ENCODE assay signal across 15 cellular contexts in the genomic region with DNA sequence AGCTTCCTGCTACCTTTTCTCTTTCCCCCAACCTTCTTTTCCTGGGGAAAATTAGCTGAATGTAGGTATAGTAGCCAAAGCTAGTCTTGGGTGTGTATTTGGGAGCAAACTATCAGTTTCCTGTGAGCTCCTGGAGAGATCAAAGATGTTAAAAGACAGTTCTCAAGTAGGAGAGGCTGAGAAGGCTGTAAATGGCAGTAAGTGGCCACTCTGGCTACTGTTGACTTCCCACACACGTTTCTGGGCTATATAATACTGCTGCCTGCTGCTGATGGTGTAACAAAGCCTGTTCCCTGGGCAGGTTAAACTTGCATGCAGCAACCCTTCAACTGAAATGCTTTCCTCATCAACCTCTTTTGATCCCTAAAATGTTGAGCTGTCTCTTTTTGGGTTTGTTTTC. TPM values are rescaled to one million over a fixed set of nuclear protein-coding genes. Genes with fewer than 3 reads are reported as not detected.
DNase-seq lines count a peak whose midpoint lies in the region; ATAC-seq and TF ChIP-seq lines count a peak whose summit lies in the region.
"Had no signal": no experiment of that assay in that cellular context is flagged by ENCODE, and none has a peak within 500 bp of the region (broad histone marks: within the 10 kb centered on the region; RNA-seq: fewer than 3 reads in every experiment).

No MANE protein-coding gene starts in this region.

- no peak for TF ChIP-seq CTCF in natural killer cell (IDR thresholded peaks at IDR 0.05)

- H3K4me1 Mint-ChIP-seq in activated T-cell treated with anti-CD3 and anti-CD28 coated beads, Interleukin-2, amount 50 U/mL, for 72 hours (ENCODE audit: low read depth) = peaks cover 15% of the 10 kb centered on the region
- peaks cover 31% of the 10 kb centered on the region for H3K4me1 Mint-ChIP-seq in activated T-helper 17 cell treated with anti-CD3 and anti-CD28 coated beads, Interleukin-2, amount 50 U/mL, for 72 hours
- peaks cover 68 to 76% of the 10 kb centered on the region in 2 donors for H3K4me1 Mint-ChIP-seq in natural killer cell

- H3K9me3 Mint-ChIP-seq in activated T-cell treated with anti-CD3 and anti-CD28 coated beads, Interleukin-2, amount 50 U/mL, for 72 hours = no peaks in the 10 kb centered on the region
- H3K9me3 Mint-ChIP-seq in activated T-helper 17 cell treated with anti-CD3 and anti-CD28 coated beads, Interleukin-2, amount 50 U/mL, for 72 hours = no peaks in the 10 kb centered on the region
- no peaks in the 10 kb centered on the region for H3K9me3 Mint-ChIP-seq in natural killer cell
- H3K9me3 Mint-ChIP-seq: IgD-negative memory B cell had no signal

- no peak overlapping the region for H3K4me3 Mint-ChIP-seq in activated T-cell treated with anti-CD3 and anti-CD28 coated beads, Interleukin-2, amount 50 U/mL, for 72 hours
- no peak overlapping the region for H3K4me3 Mint-ChIP-seq in activated T-helper 17 cell treated with anti-CD3 and anti-CD28 coated beads, Interleukin-2, amount 50 U/mL, for 72 hours
- no peak overlapping the region for H3K4me3 Mint-ChIP-seq in natural killer cell

- H3K36me3 Mint-ChIP-seq in activated T-cell treated with anti-CD3 and anti-CD28 coated beads, Interleukin-2, amount 50 U/mL, for 72 hours (ENCODE audit: insufficient read depth in 2 of 2) = peaks cover 3 to 10% of the 10 kb centered on the region in 2 donors
- peaks cover 88% of the 10 kb centered on the region for H3K36me3 Mint-ChIP-seq in activated T-helper 17 cell treated with anti-CD3 and anti-CD28 coated beads, Interleukin-2, amount 50 U/mL, for 72 hours (ENCODE audit: low read depth)
- peaks cover 6% of the 10 kb centered on the region for H3K36me3 Mint-ChIP-seq in natural killer cell
- H3K36me3 Mint-ChIP-seq: IgD-negative memory B cell had no signal

- peak overlapping the region; percentile 82 for H3K27ac Mint-ChIP-seq in activated T-cell treated with anti-CD3 and anti-CD28 coated beads, Interleukin-2, amount 50 U/mL, for 72 hours
- peak overlapping the region; percentile 43 for H3K27ac Mint-ChIP-seq in activated T-helper 17 cell treated with anti-CD3 and anti-CD28 coated beads, Interleukin-2, amount 50 U/mL, for 72 hours
- H3K27ac Mint-ChIP-seq in natural killer cell = peak overlapping the region; percentile 72 to 78
- H3K27ac Mint-ChIP-seq: IgD-negative memory B cell had no signal

- ATAC-seq in activated T-cell treated with anti-CD3 and anti-CD28 coated beads, Interleukin-2, amount 50 U/mL, for 72 hours (replicated peaks in 1 of 2) = no peak
- ATAC-seq in activated T-helper 17 cell treated with anti-CD3 and anti-CD28 coated beads, Interleukin-2, amount 50 U/mL, for 72 hours (replicated peaks) = no peak
- no peak for ATAC-seq in natural killer cell
- ATAC-seq in HG02642 (IDR thresholded peaks at IDR 0.05; ENCODE audit: poor library complexity, unreplicated experiment) = no peak
- ATAC-seq: Right ventricle myocardium inferior had no signal

- no peak for DNase-seq in activated T-cell treated with anti-CD3 and anti-CD28 coated beads, Interleukin-2, amount 50 U/mL, for 72 hours
- DNase-seq in activated T-cell treated with anti-CD3 and anti-CD28 coated beads for 4 hours (no peak), natural killer cell (no peak), NK-92 (lab: John Stamatoyannopoulos, UW; ENCODE audit: unreplicated experiment) (no peak), SHP77 treated with DMSO at 0.1 percent for 48 hours (lab: John Stamatoyannopoulos, UW) (no peak)
- DNase-seq: EL, GF-D8, NCI-H1105, NCI-H2029 treated with DMSO at 0.1 percent for 48 hours, NCI-H2171 treated with DMSO at 0.1 percent for 48 hours, NCI-H526 had no signal

- intact Hi-C loops in natural killer cell (cut with micrococcal nuclease) = no loop called here

- H3K27me3 Mint-ChIP-seq in activated T-cell treated with anti-CD3 and anti-CD28 coated beads, Interleukin-2, amount 50 U/mL, for 72 hours (ENCODE audit: low read depth) = no peaks in the 10 kb centered on the region
- no peaks in the 10 kb centered on the region for H3K27me3 Mint-ChIP-seq in activated T-helper 17 cell treated with anti-CD3 and anti-CD28 coated beads, Interleukin-2, amount 50 U/mL, for 72 hours
- no peaks in the 10 kb centered on the region for H3K27me3 Mint-ChIP-seq in natural killer cell (ENCODE audit: low read depth in 2 of 2)
- H3K27me3 Mint-ChIP-seq: IgD-negative memory B cell had no signal

RNA-seq across cellular contexts. Expression of gene ARID3B, which starts 27.6 kb away (rescaled TPM):
- 10 to 100 TPM; 47.6 to 53.8 TPM for total RNA-seq in activated T-cell treated with anti-CD3 and anti-CD28 coated beads, Interleukin-2, amount 50 U/mL, for 72 hours
- total RNA-seq in activated T-helper 17 cell treated with anti-CD3 and anti-CD28 coated beads, Interleukin-2, amount 50 U/mL, for 72 hours = 10 to 100 TPM; 40.3 to 43.9 TPM
- 10 to 100 TPM; 56.4 to 59.2 (median 58.3) TPM for total RNA-seq in natural killer cell

RNA-seq across cellular contexts. Expression of gene CLK3, which starts 47.0 kb away (rescaled TPM):
- total RNA-seq in activated T-cell treated with anti-CD3 and anti-CD28 coated beads, Interleukin-2, amount 50 U/mL, for 72 hours = 100 to 1,000 TPM; 116 to 120 TPM
- 100 to 1,000 TPM; 117 to 179 TPM for total RNA-seq in activated T-helper 17 cell treated with anti-CD3 and anti-CD28 coated beads, Interleukin-2, amount 50 U/mL, for 72 hours
- total RNA-seq in natural killer cell = 100 to 1,000 TPM; 288 to 298 (median 293) TPM
